In the genomic region with DNA sequence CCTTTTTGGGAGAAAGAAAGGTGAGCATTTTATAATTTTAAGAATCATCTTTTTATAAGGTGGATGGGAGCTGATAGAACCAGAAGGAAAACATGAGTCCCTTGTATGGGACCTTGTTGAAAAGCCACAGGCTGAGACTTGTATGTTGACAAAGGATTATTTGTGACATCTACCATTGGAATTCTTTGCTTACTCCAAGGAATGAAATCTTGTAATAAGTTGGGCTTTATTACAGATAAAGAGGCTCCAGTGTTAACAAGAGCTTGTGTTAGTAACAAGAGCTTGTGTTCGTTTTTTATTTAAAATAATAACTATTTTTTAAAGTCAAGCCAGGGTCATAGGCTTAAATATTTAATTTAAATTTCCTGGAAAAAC, we compare ENCODE assay signal across 22 cellular contexts.
"Had no signal": no experiment of that assay in that cellular context is flagged by ENCODE, and none has a peak within 500 bp of the region (broad histone marks: within the 10 kb centered on the region; RNA-seq: fewer than 3 reads in every experiment).

No MANE protein-coding gene starts in this region.

- H3K4me3 ChIP-seq: colonic mucosa, gastroesophageal sphincter, heart left ventricle, hepatocyte, neural progenitor cell, stomach, thyroid gland, vagina had no signal

- H3K4me1 ChIP-seq: colonic mucosa, gastroesophageal sphincter, heart left ventricle, neural progenitor cell, parathyroid adenoma, stomach, thyroid gland, vagina had no signal

- H2AFZ ChIP-seq: hepatocyte, neural progenitor cell, parathyroid adenoma had no signal

- H3K36me3 ChIP-seq: colonic mucosa, gastroesophageal sphincter, heart left ventricle, neural progenitor cell, right lobe of liver, stomach, thyroid gland, vagina had no signal

- H3K4me2 ChIP-seq: hepatocyte, neural progenitor cell had no signal

- H3K9me3 ChIP-seq: colonic mucosa, gastroesophageal sphincter, right lobe of liver, stomach, thyroid gland, vagina had no signal

- H3K9ac ChIP-seq: neural progenitor cell, parathyroid adenoma had no signal

- H3K27me3 ChIP-seq: colonic mucosa, gastroesophageal sphincter, heart left ventricle, hepatocyte, neural progenitor cell, right lobe of liver, stomach, thyroid gland, vagina had no signal

- ATAC-seq: gastroesophageal sphincter; naive thymus-derived CD4-positive, alpha-beta T cell; stimulated activated effector memory CD8-positive, alpha-beta T cell treated with anti-CD3 and anti-CD28 coated beads, Interleukin-12 subunit alpha, Interleukin-12 subunit beta, amount 100 ng/mL, for 72 hours had no signal

- H3K79me2 ChIP-seq: hepatocyte, parathyroid adenoma had no signal

- H3K27ac ChIP-seq: colonic mucosa, gastroesophageal sphincter, hepatocyte, neural progenitor cell, parathyroid adenoma, stomach, thyroid gland, vagina had no signal

- DNase-seq: colonic mucosa; effector CD8-positive, alpha-beta T cell; heart left ventricle; kidney; mesendoderm; midbrain; naive thymus-derived CD4-positive, alpha-beta T cell; right lobe of liver; small intestine; stimulated activated CD4-positive, alpha-beta T cell treated with anti-CD3 and anti-CD28 coated beads, Interleukin-12 subunit alpha, Interleukin-12 subunit beta, amount 100 ng/mL, for 4 hours; stimulated activated CD4-positive, alpha-beta T cell treated with anti-CD3 and anti-CD28 coated beads, Interleukin-1b, Interleukin-23, amount 100 ng/mL, for 48 hours; stimulated activated CD4-positive, alpha-beta T cell treated with anti-CD3 and anti-CD28 coated beads, Interleukin-4, amount 100 ng/mL, for 24 hours; stimulated activated naive CD4-positive, alpha-beta T cell treated with Interleukin-2 at 50 U/mL for 16 hours; stomach; thyroid gland; trophoblast cell had no signal
